Comparison of ENCODE assay signal across 11 cellular contexts in genomic region chr21:40393091-40393490, GRCh38.
"Had no signal": no experiment of that assay in that cellular context is flagged by ENCODE, and none has a peak within 500 bp of the region (broad histone marks: within the 10 kb centered on the region; RNA-seq: fewer than 3 reads in every experiment).

No MANE protein-coding gene starts in this region.

- H3K4me3 ChIP-seq: GM23248, GM23338, HAP-1 had no signal

- FAIRE-seq: H1, H54 had no signal

- H3K9ac ChIP-seq: GM23248 had no signal

- H3K4me2 ChIP-seq: GM23338 had no signal

- ATAC-seq: GM23338, HCT116 had no signal

- H2AFZ ChIP-seq: GM23248, GM23338 had no signal

- H3K27ac Mint-ChIP-seq: GM23338, H9, HFFc6 had no signal

- H3K4me1 Mint-ChIP-seq: GM23338, H9 had no signal

- H3K4me1 ChIP-seq: HAP-1 had no signal

- H3K9me3 Mint-ChIP-seq: H9 had no signal

- DNase-seq: GM23248, GOT3, H7, H9, HCEC 1CT, HFFc6 had no signal

- H3K4me3 Mint-ChIP-seq: GM23338, H9, HFFc6 had no signal

- H3K36me3 ChIP-seq: HAP-1 had no signal

- H3K27ac ChIP-seq: GM23248 had no signal
